30 cellular contexts compared by ENCODE assay signal in genomic region chr19:43305642-43306041, GRCh38. TPM values are rescaled to one million over a fixed set of nuclear protein-coding genes. Genes with fewer than 3 reads are reported as not detected.
DNase-seq lines count a peak whose midpoint lies in the region; ATAC-seq and TF ChIP-seq lines count a peak whose summit lies in the region.
"Had no signal": no experiment of that assay in that cellular context is flagged by ENCODE, and none has a peak within 500 bp of the region (broad histone marks: within the 10 kb centered on the region; RNA-seq: fewer than 3 reads in every experiment).

No MANE protein-coding gene starts in this region.

- H3K27ac ChIP-seq in Karpas-422 (ENCODE audit: low read length) (no peak overlapping the region), PC-9 (peak overlapping the region; percentile 68)
- H3K27ac ChIP-seq: BLaER1, RWPE1, sigmoid colon, SK-N-MC, transverse colon had no signal

- H3K9me3 ChIP-seq in Karpas-422 (ENCODE audit: low read length) (no peaks in the 10 kb centered on the region), PC-9 (ENCODE audit: insufficient read depth, low read depth) (peaks cover 7% of the 10 kb centered on the region; the same call in 1 of the 2 replicates), mucosa of descending colon (peaks cover 5% of the 10 kb centered on the region)
- H3K9me3 ChIP-seq: BLaER1, sigmoid colon, transverse colon had no signal

- no peaks in the 10 kb centered on the region for H3K4me1 Mint-ChIP-seq in activated CD4-positive, alpha-beta T cell treated with anti-CD3 and anti-CD28 coated beads for 36 hours
- H3K4me1 Mint-ChIP-seq in endothelial cell (ENCODE audit: unreplicated experiment) = peaks cover 5% of the 10 kb centered on the region
- H3K4me1 Mint-ChIP-seq: IgD-negative memory B cell had no signal

- no peak overlapping the region for H3K27ac Mint-ChIP-seq in activated CD4-positive, alpha-beta T cell treated with anti-CD3 and anti-CD28 coated beads for 36 hours
- no peak overlapping the region for H3K27ac Mint-ChIP-seq in endothelial cell (ENCODE audit: unreplicated experiment)
- H3K27ac Mint-ChIP-seq: activated T-cell treated with anti-CD3 and anti-CD28 coated beads, Interleukin-2, amount 50 U/mL, for 24 hours; IgD-negative memory B cell had no signal

- H3K27me3 ChIP-seq in Karpas-422 (ENCODE audit: low read length) (no peaks in the 10 kb centered on the region), PC-9 (ENCODE audit: insufficient read depth, low read depth) (no peaks in the 10 kb centered on the region)
- H3K27me3 ChIP-seq: BLaER1, sigmoid colon, transverse colon had no signal

- H3K36me3 ChIP-seq in Karpas-422 (ENCODE audit: insufficient read depth, low read length) = no peaks in the 10 kb centered on the region
- no peaks in the 10 kb centered on the region; the same call in 1 of the 2 replicates for H3K36me3 ChIP-seq in PC-9 (ENCODE audit: low read depth)
- no peaks in the 10 kb centered on the region for H3K36me3 ChIP-seq in mucosa of descending colon (ENCODE audit: low read depth)
- H3K36me3 ChIP-seq: BLaER1, sigmoid colon, transverse colon had no signal

- no peaks in the 10 kb centered on the region for H3K4me1 ChIP-seq in Karpas-422 (ENCODE audit: low read length)
- peaks cover 53% of the 10 kb centered on the region for H3K4me1 ChIP-seq in PC-9 (replicated peaks; ENCODE audit: insufficient read depth)
- no peaks in the 10 kb centered on the region for H3K4me1 ChIP-seq in mucosa of descending colon (ENCODE audit: low read depth)
- H3K4me1 ChIP-seq: sigmoid colon, transverse colon had no signal

- POLR2A ChIA-PET in activated CD4-positive, alpha-beta T cell treated with anti-CD3 and anti-CD28 coated beads for 36 hours (lab: Charles Lee) = no interaction called here
- POLR2A ChIA-PET in PC-9 (lab: Charles Lee; ENCODE audit: unreplicated experiment) = no interaction called here

- BruUV-seq in PC-9 (replicated peaks; lab: Mats Ljungman, UMichigan) = no TSS peak

- no peaks in the 10 kb centered on the region for H3K36me3 Mint-ChIP-seq in activated CD4-positive, alpha-beta T cell treated with anti-CD3 and anti-CD28 coated beads for 36 hours (ENCODE audit: low read depth)
- peaks cover 4% of the 10 kb centered on the region for H3K36me3 Mint-ChIP-seq in endothelial cell (ENCODE audit: low read depth, unreplicated experiment)

- H3K9ac ChIP-seq in Karpas-422 (ENCODE audit: low read length) = no peak overlapping the region
- H3K9ac ChIP-seq: BLaER1 had no signal

- no peak overlapping the region for H3K4me2 ChIP-seq in Karpas-422 (ENCODE audit: low read depth, low read length, poor library complexity, severe bottlenecking)
- peak overlapping the region; percentile 61 for H3K4me2 ChIP-seq in PC-9

- no peaks in the 10 kb centered on the region for H3K79me2 ChIP-seq in Karpas-422 (ENCODE audit: low read length)
- no peaks in the 10 kb centered on the region; the same call in 1 of the 2 replicates for H3K79me2 ChIP-seq in PC-9 (ENCODE audit: low read depth)

- CTCF ChIA-PET in activated CD4-positive, alpha-beta T cell treated with anti-CD3 and anti-CD28 coated beads for 36 hours (lab: Charles Lee) = interaction anchor here (0.6 to 0.8 kb wide), 2 partner anchors 10 to 112 kb away, joined by 3 read pairs; no protein-coding TSS in a partner anchor
- CTCF ChIA-PET in PC-9 (lab: Charles Lee) = no interaction called here

- peak; percentile 43; the same call in 1 of the 2 replicates for TF ChIP-seq CTCF in PC-9 (conservative IDR thresholded peaks at IDR 0.05)
- TF ChIP-seq CTCF in mucosa of descending colon (IDR thresholded peaks at IDR 0.05) = no peak
- no peak for TF ChIP-seq CTCF in endothelial cell (IDR thresholded peaks at IDR 0.05; ENCODE audit: unreplicated experiment)

- intact Hi-C loops in activated CD4-positive, alpha-beta T cell treated with anti-CD3 and anti-CD28 coated beads for 36 hours (cut with DNase I, micrococcal nuclease) = no loop called here
- intact Hi-C loops in PC-9 (cut with micrococcal nuclease; ENCODE audit: unreplicated experiment) = no loop called here
- intact Hi-C loops in mucosa of descending colon (cut with DNase I, micrococcal nuclease) = no loop called here

- H2AFZ ChIP-seq in Karpas-422 (ENCODE audit: low read length) = no peak overlapping the region
- H2AFZ ChIP-seq in PC-9 = no peak overlapping the region

- peaks cover 40% of the 10 kb centered on the region for H3F3A ChIP-seq in PC-9 (ENCODE audit: insufficient read depth, low read depth)

- no peaks in the 10 kb centered on the region for H3K9me3 Mint-ChIP-seq in activated CD4-positive, alpha-beta T cell treated with anti-CD3 and anti-CD28 coated beads for 36 hours (ENCODE audit: low read depth)
- H3K9me3 Mint-ChIP-seq in endothelial cell (ENCODE audit: unreplicated experiment) = peaks cover 7% of the 10 kb centered on the region
- H3K9me3 Mint-ChIP-seq: activated T-cell treated with anti-CD3 and anti-CD28 coated beads, Interleukin-2, amount 50 U/mL, for 24 hours had no signal

- no peak for ATAC-seq in activated CD4-positive, alpha-beta T cell treated with anti-CD3 and anti-CD28 coated beads for 36 hours
- ATAC-seq in mucosa of descending colon = peak; percentile 42
- no peak for ATAC-seq in HG03460 (IDR thresholded peaks at IDR 0.05; ENCODE audit: unreplicated experiment)

- DNase-seq in activated CD4-positive, alpha-beta T cell treated with anti-CD3 and anti-CD28 coated beads for 36 hours = peak; percentile 10
- DNase-seq in activated CD4-positive, alpha-beta T cell treated with anti-CD3 and anti-CD28 coated beads, Interleukin-2, amount 50 U/mL, for 4 hours = no peak
- DNase-seq in Karpas-422 = peak; percentile 71
- DNase-seq in PC-9 = no peak
- peak in 1 of 3 donors; percentile 22 for DNase-seq in mucosa of descending colon
- no peak for DNase-seq in NCI-H1092 (lab: John Stamatoyannopoulos, UW)
- DNase-seq in endothelial cell (ENCODE audit: low spot score) = no peak
- DNase-seq: activated naive CD4-positive, alpha-beta T cell; activated T-cell treated with anti-CD3 and anti-CD28 coated beads, Interleukin-2, amount 50 U/mL, for 24 hours; amniotic stem cell; COR-L47; dermis blood vessel endothelial cell; DND-41; NCI-H1105; NCI-H2029 treated with DMSO at 0.1 percent for 48 hours; NCI-H446; posterior cingulate gyrus; sigmoid colon; stimulated activated CD4-positive, alpha-beta T cell treated with anti-CD3 and anti-CD28 coated beads, Interleukin-15, amount 100 ng/mL, for 24 hours; transverse colon had no signal

- H3K9me2 ChIP-seq in Karpas-422 (replicated peaks; ENCODE audit: insufficient read depth, low read length) (no peaks in the 10 kb centered on the region), PC-9 (ENCODE audit: insufficient read depth) (no peaks in the 10 kb centered on the region)

- H4K20me1 ChIP-seq in Karpas-422 (ENCODE audit: insufficient read depth, low read depth, low read length) (no peaks in the 10 kb centered on the region), PC-9 (ENCODE audit: insufficient read depth) (no peaks in the 10 kb centered on the region)
- H4K20me1 ChIP-seq: BLaER1 had no signal

- H3K27me3 Mint-ChIP-seq in activated CD4-positive, alpha-beta T cell treated with anti-CD3 and anti-CD28 coated beads for 36 hours = peaks cover 26% of the 10 kb centered on the region
- peaks cover 10% of the 10 kb centered on the region for H3K27me3 Mint-ChIP-seq in endothelial cell (ENCODE audit: unreplicated experiment)
- H3K27me3 Mint-ChIP-seq: IgD-negative memory B cell had no signal

- no peak overlapping the region for H3K4me3 Mint-ChIP-seq in activated CD4-positive, alpha-beta T cell treated with anti-CD3 and anti-CD28 coated beads for 36 hours
- no peak overlapping the region for H3K4me3 Mint-ChIP-seq in endothelial cell (ENCODE audit: unreplicated experiment)
- H3K4me3 Mint-ChIP-seq: activated T-cell treated with anti-CD3 and anti-CD28 coated beads, Interleukin-2, amount 50 U/mL, for 24 hours; IgD-negative memory B cell had no signal

- H3K4me3 ChIP-seq in Karpas-422 (ENCODE audit: low read length) (no peak overlapping the region), PC-9 (no peak overlapping the region), mucosa of descending colon (no peak overlapping the region)
- H3K4me3 ChIP-seq: BLaER1, sigmoid colon, SK-N-MC, transverse colon had no signal

RNA-seq across cellular contexts. Expression of gene PSG9, which starts 36.3 kb away (rescaled TPM):
- total RNA-seq in activated CD4-positive, alpha-beta T cell treated with anti-CD3 and anti-CD28 coated beads for 36 hours = not detected
- total RNA-seq in Karpas-422 (2014; rRNA removed; shearing (Covaris generic); ENCODE audit: low replicate concordance) = not detected in 2 replicates
- total RNA-seq in PC-9 (2021) (not detected in 2 replicates), mucosa of descending colon (not detected), endothelial cell (ENCODE audit: unreplicated experiment) (not detected)
- total RNA-seq: cardiac septum; dermis blood vessel endothelial cell; endothelial cell of umbilical vein; liver; mononuclear cell; sigmoid colon; T-helper 2 cell treated with Interferon-gamma antibody and Interleukin-4, amounts not matched to agents 100 ng/mL and 5 ng/mL, for 36 hours; transverse colon had no signal

RNA-seq across cellular contexts. Expression of gene CD177, which starts 47.8 kb away (rescaled TPM):
- total RNA-seq in activated CD4-positive, alpha-beta T cell treated with anti-CD3 and anti-CD28 coated beads for 36 hours = not detected
- not detected in 2 replicates for total RNA-seq in Karpas-422 (2014; rRNA removed; shearing (Covaris generic); ENCODE audit: low replicate concordance)
- total RNA-seq in PC-9 (2021) (6.0 and 7.8 TPM in 2 replicates), mucosa of descending colon (100 to 1,000 TPM; 202 to 349 (median 232) TPM), endothelial cell (ENCODE audit: unreplicated experiment) (0.38 TPM)
- total RNA-seq: dermis blood vessel endothelial cell; mononuclear cell; T-helper 2 cell treated with Interferon-gamma antibody and Interleukin-4, amounts not matched to agents 100 ng/mL and 5 ng/mL, for 36 hours had no signal

Comparison
In these comparisons a context has a peak if more than half of its experiments do, and no peak if none do; other contexts are left out.
1. DNase-seq: peak in activated CD4-positive, alpha-beta T cell treated with anti-CD3 and anti-CD28 coated beads for 36 hours (single experiment) and Karpas-422 (single experiment); none in activated CD4-positive, alpha-beta T cell treated with anti-CD3 and anti-CD28 coated beads, Interleukin-2, amount 50 U/mL, for 4 hours (0 of 2), PC-9 (0 of 2), NCI-H1092 (single experiment) and endothelial cell (single experiment).
2. RNA of gene CD177, which starts 47.8 kb away (total RNA-seq): 202 to 349 TPM in mucosa of descending colon; 6.0 to 7.8 TPM in PC-9, 0.38 TPM in endothelial cell (single experiment), not detected in activated CD4-positive, alpha-beta T cell treated with anti-CD3 and anti-CD28 coated beads for 36 hours and not detected in Karpas-422; every median in the first group is over 10 times any median in the second.